Comparison of ENCODE assay signal across 9 cellular contexts in genomic region chr10:69541463-69541862, GRCh38. TPM values are rescaled to one million over a fixed set of nuclear protein-coding genes. Genes with fewer than 3 reads are reported as not detected.
"Had no signal": no experiment of that assay in that cellular context is flagged by ENCODE, and none has a peak within 500 bp of the region (broad histone marks: within the 10 kb centered on the region; RNA-seq: fewer than 3 reads in every experiment).

No MANE protein-coding gene starts in this region.

- ATAC-seq: GM23338 had no signal

- H3K4me3 ChIP-seq: GM23338 had no signal

- DNase-seq: H9, HCEC 1CT, HFFc6, IMR-90, Karpas-422, KBM-7 had no signal

- H3K27ac ChIP-seq: KMS-11 had no signal

RNA-seq across cellular contexts. Expression of gene NEUROG3, which starts 31.8 kb away (rescaled TPM):
- total RNA-seq: GM23338, H1, H9, HFFc6, IMR-90 had no signal
